ENCODE assay signal across 25 cellular contexts in the genomic region with DNA sequence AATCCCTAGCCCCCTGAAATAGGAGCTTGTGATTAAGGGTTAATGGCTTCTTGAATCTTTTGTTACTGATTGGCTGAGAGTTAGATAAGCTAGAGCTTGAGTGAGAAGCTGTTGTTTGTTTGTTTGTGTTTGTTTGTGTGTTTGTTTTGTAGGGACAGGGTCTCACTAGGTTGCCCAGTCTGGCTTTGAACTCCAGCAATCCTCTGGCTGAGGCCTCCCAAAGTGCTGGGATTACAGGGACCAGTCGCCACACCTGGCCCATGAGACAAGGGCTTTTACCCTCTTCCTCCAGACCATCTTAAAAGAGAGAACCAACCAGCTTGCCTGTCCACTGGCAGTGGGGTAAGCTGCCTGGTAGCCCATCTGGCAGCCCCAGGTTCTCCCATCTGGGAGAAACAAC. TPM values are rescaled to one million over a fixed set of nuclear protein-coding genes. Genes with fewer than 3 reads are reported as not detected.
"Had no signal": no experiment of that assay in that cellular context is flagged by ENCODE, and none has a peak within 500 bp of the region (broad histone marks: within the 10 kb centered on the region; RNA-seq: fewer than 3 reads in every experiment).

No MANE protein-coding gene starts in this region.

- H3K9me3 ChIP-seq: gastroesophageal sphincter, lower lobe of right lung, neutrophil, ovary, prostate gland, tibial nerve had no signal

- DNase-seq: activated CD4-positive, alpha-beta T cell treated with anti-CD3 and anti-CD28 coated beads for 4 hours; activated CD4-positive, alpha-beta T cell treated with anti-CD3 and anti-CD28 coated beads, Interleukin-2, amount 50 U/mL, for 48 hours; activated CD4-positive, CD25-positive, alpha-beta regulatory T cell; activated naive CD4-positive, alpha-beta T cell treated with anti-CD3 and anti-CD28 coated beads, Interleukin-2, amount 10 ng/mL, durations not matched to agents 7 days and 5 days; activated T-cell treated with anti-CD3 and anti-CD28 coated beads, Interleukin-2, amount 50 U/mL, for 48 hours; amygdala; cerebellar nuclear complex; head of caudate nucleus; left colon; lower lobe of right lung; naive thymus-derived CD4-positive, alpha-beta T cell; ovary; stimulated activated CD4-positive, alpha-beta T cell treated with anti-CD3 and anti-CD28 coated beads, Interleukin-1b, Interleukin-23, amount 100 ng/mL, for 48 hours; stimulated activated naive CD8-positive, alpha-beta T cell treated with anti-CD3 and anti-CD28 coated beads, Interleukin-15, amount 100 ng/mL, for 72 hours had no signal

- H3K9me3 Mint-ChIP-seq: activated naive CD4-positive, alpha-beta T cell treated with anti-CD3 and anti-CD28 coated beads, Interleukin-2, amount 10 ng/mL, durations not matched to agents 7 days and 5 days; naive thymus-derived CD4-positive, alpha-beta T cell; stimulated activated effector memory CD8-positive, alpha-beta T cell treated with anti-CD3 and anti-CD28 coated beads, Interleukin-12 subunit alpha, Interleukin-12 subunit beta, amount 100 ng/mL, for 72 hours; stimulated activated naive CD8-positive, alpha-beta T cell treated with anti-CD3 and anti-CD28 coated beads, Interleukin-15, amount 100 ng/mL, for 72 hours; T-helper 1 cell treated with Interleukin-12 subunit alpha and Interleukin-12 subunit beta and Interleukin-4 antibody, amounts not matched to agents 30 μg/mL and 1 μg/mL, for 36 hours had no signal

- FAIRE-seq: bronchial epithelial cell, islet of Langerhans, urothelium cell line had no signal

- H3K4me3 ChIP-seq: coronary artery, gastroesophageal sphincter, lower lobe of right lung, ovary, prostate gland, tibial nerve had no signal

- H3K27ac ChIP-seq: coronary artery, epithelial cell of prostate, gastroesophageal sphincter, lower lobe of right lung, neutrophil, ovary, prostate gland, tibial nerve had no signal

- H3K36me3 Mint-ChIP-seq: activated naive CD4-positive, alpha-beta T cell treated with anti-CD3 and anti-CD28 coated beads, Interleukin-2, amount 10 ng/mL, durations not matched to agents 7 days and 5 days; naive thymus-derived CD4-positive, alpha-beta T cell; stimulated activated effector memory CD8-positive, alpha-beta T cell treated with anti-CD3 and anti-CD28 coated beads, Interleukin-12 subunit alpha, Interleukin-12 subunit beta, amount 100 ng/mL, for 72 hours had no signal

- H3K27me3 Mint-ChIP-seq: stimulated activated naive CD8-positive, alpha-beta T cell treated with anti-CD3 and anti-CD28 coated beads, Interleukin-15, amount 100 ng/mL, for 72 hours had no signal

- H3K4me1 Mint-ChIP-seq: activated naive CD4-positive, alpha-beta T cell treated with anti-CD3 and anti-CD28 coated beads, Interleukin-2, amount 10 ng/mL, durations not matched to agents 7 days and 5 days; naive thymus-derived CD4-positive, alpha-beta T cell; stimulated activated effector memory CD8-positive, alpha-beta T cell treated with anti-CD3 and anti-CD28 coated beads, Interleukin-12 subunit alpha, Interleukin-12 subunit beta, amount 100 ng/mL, for 72 hours; stimulated activated naive CD8-positive, alpha-beta T cell treated with anti-CD3 and anti-CD28 coated beads, Interleukin-15, amount 100 ng/mL, for 72 hours had no signal

- H3K4me3 Mint-ChIP-seq: activated naive CD4-positive, alpha-beta T cell treated with anti-CD3 and anti-CD28 coated beads, Interleukin-2, amount 10 ng/mL, durations not matched to agents 7 days and 5 days; naive thymus-derived CD4-positive, alpha-beta T cell; stimulated activated effector memory CD8-positive, alpha-beta T cell treated with anti-CD3 and anti-CD28 coated beads, Interleukin-12 subunit alpha, Interleukin-12 subunit beta, amount 100 ng/mL, for 72 hours; stimulated activated naive CD8-positive, alpha-beta T cell treated with anti-CD3 and anti-CD28 coated beads, Interleukin-15, amount 100 ng/mL, for 72 hours; T-helper 1 cell treated with Interleukin-12 subunit alpha and Interleukin-12 subunit beta and Interleukin-4 antibody, amounts not matched to agents 30 μg/mL and 1 μg/mL, for 36 hours had no signal

- H3K27ac Mint-ChIP-seq: activated naive CD4-positive, alpha-beta T cell treated with anti-CD3 and anti-CD28 coated beads, Interleukin-2, amount 10 ng/mL, durations not matched to agents 7 days and 5 days; stimulated activated effector memory CD8-positive, alpha-beta T cell treated with anti-CD3 and anti-CD28 coated beads, Interleukin-12 subunit alpha, Interleukin-12 subunit beta, amount 100 ng/mL, for 72 hours; stimulated activated naive CD8-positive, alpha-beta T cell treated with anti-CD3 and anti-CD28 coated beads, Interleukin-15, amount 100 ng/mL, for 72 hours; T-helper 1 cell treated with Interleukin-12 subunit alpha and Interleukin-12 subunit beta and Interleukin-4 antibody, amounts not matched to agents 30 μg/mL and 1 μg/mL, for 36 hours had no signal

- H3K4me1 ChIP-seq: prostate gland had no signal

- H3K36me3 ChIP-seq: gastroesophageal sphincter, lower lobe of right lung, neutrophil, ovary, prostate gland, tibial nerve had no signal

- H3K27me3 ChIP-seq: gastroesophageal sphincter, neutrophil, ovary, tibial nerve had no signal

RNA-seq across cellular contexts. Expression of a gene that starts 58.1 kb away (rescaled TPM):
- total RNA-seq: bronchial epithelial cell, gastroesophageal sphincter had no signal
- polyA plus RNA-seq: naive thymus-derived CD4-positive, alpha-beta T cell had no signal
